ENCODE assay signal across 15 cellular contexts in genomic region chr2:95385570-95385984, GRCh38. TPM values are rescaled to one million over a fixed set of nuclear protein-coding genes. Genes with fewer than 3 reads are reported as not detected.
DNase-seq lines count a peak whose midpoint lies in the region; ATAC-seq and TF ChIP-seq lines count a peak whose summit lies in the region.
"Had no signal": no experiment of that assay in that cellular context is flagged by ENCODE, and none has a peak within 500 bp of the region (broad histone marks: within the 10 kb centered on the region; RNA-seq: fewer than 3 reads in every experiment).

No MANE protein-coding gene starts in this region.

- no peaks in the 10 kb centered on the region for H3K36me3 Mint-ChIP-seq in CD14-positive monocyte

- H3K9me3 ChIP-seq in neuronal stem cell (replicated peaks in 1 of 2; ENCODE audit: control insufficient read depth in 2 of 2, insufficient read depth in 1 of 2, low read depth in 1 of 2, low read length in 2 of 2) = peaks cover 0 to 1% of the 10 kb centered on the region in 2 donors
- no peaks in the 10 kb centered on the region for H3K9me3 ChIP-seq in thyroid gland
- no peaks in the 10 kb centered on the region for H3K9me3 ChIP-seq in effector memory CD4-positive, alpha-beta T cell (ENCODE audit: control insufficient read depth, low read length)
- H3K9me3 ChIP-seq: BLaER1 had no signal

- H3K4me1 Mint-ChIP-seq in CD14-positive monocyte = peaks cover 3% of the 10 kb centered on the region

- no peak overlapping the region for H3K14ac ChIP-seq in neuronal stem cell (ENCODE audit: low read length)

- H3K36me3 ChIP-seq in neuronal stem cell (replicated peaks in 1 of 2; ENCODE audit: control insufficient read depth in 2 of 2, insufficient read depth in 2 of 2, low read length in 2 of 2) (no peaks in the 10 kb centered on the region), thyroid gland (no peaks in the 10 kb centered on the region)
- H3K36me3 ChIP-seq in effector memory CD4-positive, alpha-beta T cell (ENCODE audit: control insufficient read depth, insufficient read depth, low read length) = no peaks in the 10 kb centered on the region
- H3K36me3 ChIP-seq: BLaER1 had no signal

- no peak for TF ChIP-seq CTCF in thyroid gland (IDR thresholded peaks at IDR 0.05)
- no peak for TF ChIP-seq CTCF in CD14-positive monocyte (IDR thresholded peaks at IDR 0.05)

- TF ChIP-seq POLR2A in thyroid gland (IDR thresholded peaks at IDR 0.05) = no peak

- no peak overlapping the region for H2BK120ac ChIP-seq in neuronal stem cell (ENCODE audit: low read depth, low read length)

- H2AK5ac ChIP-seq in neuronal stem cell (ENCODE audit: low read depth, low read length) = peak overlapping the region; percentile 71

- H3K4me1 ChIP-seq in neuronal stem cell (ENCODE audit: control insufficient read depth in 2 of 2, insufficient read depth in 1 of 2, low read depth in 1 of 2, low read length in 2 of 2) = peaks cover 5 to 7% of the 10 kb centered on the region in 2 donors
- peaks cover 17 to 34% of the 10 kb centered on the region in 2 donors for H3K4me1 ChIP-seq in thyroid gland
- no peaks in the 10 kb centered on the region for H3K4me1 ChIP-seq in effector memory CD4-positive, alpha-beta T cell (ENCODE audit: control insufficient read depth, insufficient read depth, low read length, poor library complexity, severe bottlenecking)

- intact Hi-C loops in thyroid gland (cut with DNase I) = loop anchor here (5.0 kb wide), 1 partner anchor 38 kb away; no protein-coding TSS in a partner anchor
- intact Hi-C loops in CD14-positive monocyte (cut with micrococcal nuclease) = no loop called here

- peak overlapping the region; percentile 70 for H2BK15ac ChIP-seq in neuronal stem cell (ENCODE audit: low read length)

- H4K8ac ChIP-seq in neuronal stem cell (ENCODE audit: low read depth, low read length) = peak overlapping the region; percentile 84

- peak overlapping the region; percentile 85 for H3K4ac ChIP-seq in neuronal stem cell (ENCODE audit: low read length)

- H3K27ac Mint-ChIP-seq in CD14-positive monocyte = no peak overlapping the region

- H2AFZ ChIP-seq in neuronal stem cell (ENCODE audit: low read length) = peak overlapping the region; percentile 84

- H3K27me3 ChIP-seq in neuronal stem cell (ENCODE audit: control insufficient read depth in 3 of 3, insufficient read depth in 3 of 3, low read depth in 1 of 3, low read length in 3 of 3) (peaks cover 0 to 3% (median 0%) of the 10 kb centered on the region in 3 experiments), thyroid gland (no peaks in the 10 kb centered on the region)
- peaks cover 2% of the 10 kb centered on the region for H3K27me3 ChIP-seq in effector memory CD4-positive, alpha-beta T cell (replicated peaks; ENCODE audit: control insufficient read depth, insufficient read depth, low read length, poor library complexity, severe bottlenecking)
- H3K27me3 ChIP-seq: BLaER1 had no signal

- ATAC-seq in GM21360 (IDR thresholded peaks at IDR 0.05; ENCODE audit: unreplicated experiment) = no peak

- H3K27ac ChIP-seq in neuronal stem cell (replicated peaks; ENCODE audit: low read length) = no peak overlapping the region
- H3K27ac ChIP-seq in thyroid gland = peak overlapping the region; percentile 66 to 97 (median 91)
- no peak overlapping the region for H3K27ac ChIP-seq in effector memory CD4-positive, alpha-beta T cell (ENCODE audit: insufficient read depth, low read length, poor library complexity, severe bottlenecking)
- H3K27ac ChIP-seq: 22Rv1, BLaER1 had no signal

- no peak overlapping the region for H3K4me2 ChIP-seq in neuronal stem cell (ENCODE audit: insufficient read depth, low read length, poor library complexity, severe bottlenecking)
- H3K4me2 ChIP-seq: BLaER1 had no signal

- DNase-seq in activated CD8-positive, alpha-beta memory T cell treated with anti-CD3 and anti-CD28 coated beads, Interleukin-2, amount 50 U/mL, for 48 hours = peak; percentile 25
- no peak for DNase-seq in activated CD8-positive, alpha-beta memory T cell treated with anti-CD3 and anti-CD28 coated beads for 24 hours
- DNase-seq in ecto neural progenitor cell (ENCODE audit: low spot score) = peak; percentile 43
- no peak for DNase-seq in neuronal stem cell (ENCODE audit: low spot score)
- no peak for DNase-seq in thyroid gland
- DNase-seq in CD14-positive monocyte (ENCODE audit: low spot score) = no peak
- DNase-seq in effector memory CD4-positive, alpha-beta T cell = no peak
- DNase-seq: MM.1S, NCI-H1105, NCI-H187, NCI-H446, NCI-H774 had no signal

- no peak overlapping the region for H3K4me3 ChIP-seq in neuronal stem cell (ENCODE audit: low read length in 2 of 2)
- no peak overlapping the region for H3K4me3 ChIP-seq in thyroid gland (replicated peaks in 1 of 3)
- H3K4me3 ChIP-seq in effector memory CD4-positive, alpha-beta T cell (ENCODE audit: insufficient read depth, low read depth, low read length, poor library complexity, severe bottlenecking) = no peak overlapping the region
- H3K4me3 ChIP-seq: BLaER1 had no signal

- no peak overlapping the region for H3K23ac ChIP-seq in neuronal stem cell (ENCODE audit: low read depth, low read length, poor library complexity)

- peaks cover 1 to 4% (median 2%) of the 10 kb centered on the region in 3 donors for H3K27me3 Mint-ChIP-seq in CD14-positive monocyte (ENCODE audit: low read depth in 3 of 3)

- peak overlapping the region; percentile 72 for H3K18ac ChIP-seq in neuronal stem cell (ENCODE audit: low read length)

- H3K9ac ChIP-seq in neuronal stem cell (ENCODE audit: low read depth, low read length, poor library complexity) = peak overlapping the region; percentile 37
- H3K9ac ChIP-seq: BLaER1 had no signal

- peaks cover 0 to 3% (median 0%) of the 10 kb centered on the region in 7 donors for H3K9me3 Mint-ChIP-seq in CD14-positive monocyte

- no peak overlapping the region for H2BK5ac ChIP-seq in neuronal stem cell (ENCODE audit: low read length)

- no peaks in the 10 kb centered on the region for H3K79me1 ChIP-seq in neuronal stem cell (ENCODE audit: low read depth, low read length)

- WGBS in neuronal stem cell (ENCODE audit: extremely low coverage in 2 of 2, insufficient read length in 2 of 2, insufficient replicate concordance in 1 of 2), 2 donors = no CpG with 5 or more reads among the region's 12 CpGs
- 75 to 92% methylated on average over 5 to 10 of the region's 12 CpGs for WGBS in thyroid gland, 2 donors

- no peak overlapping the region for H3K4me3 Mint-ChIP-seq in CD14-positive monocyte

- no peak overlapping the region for H2BK12ac ChIP-seq in neuronal stem cell (ENCODE audit: low read length)

- no peak overlapping the region for H4K91ac ChIP-seq in neuronal stem cell (ENCODE audit: low read depth, low read length, poor library complexity)

RNA-seq across cellular contexts. Expression of gene FAHD2A, which starts 16.9 kb away (rescaled TPM):
- 19.9 TPM for polyA plus RNA-seq in neuronal stem cell (2013, experiment 1 of 2)
- 18.9 TPM for polyA plus RNA-seq in neuronal stem cell (2013, experiment 2 of 2)
- total RNA-seq in thyroid gland = 10 to 100 TPM; 39.2 to 90.2 (median 59.3) TPM
- 10 to 100 TPM in 1 of 2 donors, 1 to 10 TPM in 1; 9.7 to 10.5 TPM for polyA plus RNA-seq in CD14-positive monocyte

Comparison
In these comparisons a context has a peak if more than half of its experiments do, and no peak if none do; other contexts are left out.
1. DNase-seq: peak in activated CD8-positive, alpha-beta memory T cell treated with anti-CD3 and anti-CD28 coated beads, Interleukin-2, amount 50 U/mL, for 48 hours (single experiment) and ecto neural progenitor cell (single experiment); none in activated CD8-positive, alpha-beta memory T cell treated with anti-CD3 and anti-CD28 coated beads for 24 hours (single experiment), neuronal stem cell (single experiment), thyroid gland (0 of 2), CD14-positive monocyte (single experiment) and effector memory CD4-positive, alpha-beta T cell (0 of 3).
2. H3K27ac ChIP-seq: peak in thyroid gland (3 of 3); none in neuronal stem cell (single experiment) and effector memory CD4-positive, alpha-beta T cell (single experiment).